In the genomic region with DNA sequence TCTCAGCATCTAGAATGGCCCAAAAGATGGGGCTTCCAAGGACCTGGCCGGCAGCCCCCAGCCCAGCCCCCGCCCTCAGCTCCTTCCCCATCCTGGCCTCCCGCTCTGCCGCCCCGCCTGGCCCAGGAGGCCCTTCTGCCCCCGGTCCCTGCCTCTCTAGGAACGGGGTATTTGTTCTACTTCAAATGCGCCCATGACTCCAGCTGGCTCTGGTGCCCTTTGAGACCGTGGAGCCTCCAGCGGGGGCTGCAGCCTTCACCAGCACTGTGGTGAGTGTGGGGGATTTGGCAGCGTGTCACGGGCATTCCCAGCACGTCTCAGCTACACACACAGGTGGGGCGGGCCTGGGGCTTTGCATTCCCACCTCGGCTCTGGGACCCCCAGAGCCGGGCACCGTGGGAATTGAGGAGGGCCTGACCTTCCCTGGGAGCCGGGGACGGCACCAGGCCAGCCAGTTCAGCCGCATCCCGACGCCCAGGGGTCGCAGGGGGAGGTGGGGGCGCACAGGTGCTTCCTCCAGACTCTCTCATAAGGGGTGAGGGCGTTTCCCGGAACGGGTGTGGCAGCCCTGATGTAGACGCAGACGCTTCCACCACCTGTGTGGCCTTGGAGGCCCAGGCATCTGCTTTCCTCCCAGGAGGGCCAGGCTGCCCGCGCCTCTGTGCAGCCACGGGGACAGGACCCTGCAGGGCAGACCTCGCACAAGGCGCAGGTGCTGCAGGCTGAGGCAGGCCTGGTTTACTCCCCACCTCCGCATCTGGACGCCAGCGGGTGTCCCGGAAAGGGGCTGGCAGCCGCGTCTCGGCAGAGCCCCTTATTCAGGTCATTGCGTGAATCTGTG, we compare ENCODE assay signal across 23 cellular contexts. TPM values are rescaled to one million over a fixed set of nuclear protein-coding genes. Genes with fewer than 3 reads are reported as not detected.
DNase-seq lines count a peak whose midpoint lies in the region; ATAC-seq and TF ChIP-seq lines count a peak whose summit lies in the region.
"Had no signal": no experiment of that assay in that cellular context is flagged by ENCODE, and none has a peak within 500 bp of the region (broad histone marks: within the 10 kb centered on the region; RNA-seq: fewer than 3 reads in every experiment).

No MANE protein-coding gene starts in this region.

- no peak for TF ChIP-seq CTCF in endodermal cell (conservative IDR thresholded peaks at IDR 0.05)
- TF ChIP-seq CTCF in GM20000 (IDR thresholded peaks at IDR 0.05; ENCODE audit: extremely low read depth, missing control alignments), result no peak

- no peaks in the 10 kb centered on the region for H3K36me3 ChIP-seq in endodermal cell (ENCODE audit: control insufficient read depth, insufficient read depth, low read length)
- H3K36me3 ChIP-seq: thoracic aorta had no signal

- no peak overlapping the region for H3K4me3 ChIP-seq in endodermal cell (ENCODE audit: low read length)
- H3K4me3 ChIP-seq: thoracic aorta had no signal

- CTCF ChIA-PET in activated CD4-positive, alpha-beta T cell treated with anti-CD3 and anti-CD28 coated beads for 36 hours (lab: Charles Lee), result no interaction called here

- H3K27ac ChIP-seq in endodermal cell (ENCODE audit: low read depth, low read length), result no peak overlapping the region
- H3K27ac ChIP-seq: KMS-11, thoracic aorta had no signal

- peaks cover 13% of the 10 kb centered on the region for H3K9me3 ChIP-seq in endodermal cell (ENCODE audit: control insufficient read depth, low read length)

- no peaks in the 10 kb centered on the region for H3K27me3 ChIP-seq in endodermal cell (ENCODE audit: control insufficient read depth, insufficient read depth, low read length, poor library complexity, severe bottlenecking)

- H3K9me3 Mint-ChIP-seq in activated CD4-positive, alpha-beta T cell treated with anti-CD3 and anti-CD28 coated beads for 36 hours (ENCODE audit: low read depth), result peaks cover 12% of the 10 kb centered on the region
- peaks cover 21% of the 10 kb centered on the region for H3K9me3 Mint-ChIP-seq in endodermal cell

- intact Hi-C loops in activated CD4-positive, alpha-beta T cell treated with anti-CD3 and anti-CD28 coated beads for 36 hours (cut with DNase I, micrococcal nuclease), result no loop called here
- intact Hi-C loops in posterior vena cava (cut with DNase I), result no loop called here

- H3K9ac ChIP-seq in endodermal cell (ENCODE audit: extremely low read depth, low read length, poor library complexity, severe bottlenecking), result no peak overlapping the region
- H3K9ac ChIP-seq: KMS-11 had no signal

- 91 to 93% methylated on average over 22 to 42 of the region's 42 CpGs for WGBS in endodermal cell (ENCODE audit: insufficient coverage in 1 of 2, insufficient read length in 1 of 2), 2 experiments

- peak; percentile 1 for DNase-seq in activated CD4-positive, alpha-beta T cell treated with anti-CD3 and anti-CD28 coated beads for 36 hours
- DNase-seq in activated CD4-positive, alpha-beta T cell treated with anti-CD3 and anti-CD28 coated beads, Interleukin-2, amount 50 U/mL, for 48 hours, result no peak
- DNase-seq in COR-L47 (lab: John Stamatoyannopoulos, UW) (peak; percentile 39), endodermal cell (peak; percentile 44), posterior vena cava (ENCODE audit: low spot score) (peak; percentile 66), kidney tubule cell (ENCODE audit: low spot score) (no peak), GM20000 (ENCODE audit: low spot score) (no peak)
- DNase-seq: 8988T; activated CD4-positive, alpha-beta T cell treated with anti-CD3 and anti-CD28 coated beads, Interleukin-2, amount 10 ng/mL, durations not matched to agents 24 days and 14 days; activated naive CD8-positive, alpha-beta T cell treated with anti-CD3 and anti-CD28 coated beads, Interleukin-2, amount 50 U/mL, for 24 hours; foreskin melanocyte; GF-D8; HFFc6; NCI-H2107 had no signal

- POLR2A ChIA-PET in activated CD4-positive, alpha-beta T cell treated with anti-CD3 and anti-CD28 coated beads for 36 hours (lab: Charles Lee), result no interaction called here

- H3K36me3 Mint-ChIP-seq in activated CD4-positive, alpha-beta T cell treated with anti-CD3 and anti-CD28 coated beads for 36 hours (ENCODE audit: low read depth), result no peaks in the 10 kb centered on the region
- H3K36me3 Mint-ChIP-seq in endodermal cell (ENCODE audit: low read depth), result peaks cover 5% of the 10 kb centered on the region

- ATAC-seq in activated CD4-positive, alpha-beta T cell treated with anti-CD3 and anti-CD28 coated beads for 36 hours, result no peak
- ATAC-seq in GM18909 (IDR thresholded peaks at IDR 0.05; ENCODE audit: poor library complexity, unreplicated experiment), result no peak
- ATAC-seq: activated naive CD8-positive, alpha-beta T cell treated with anti-CD3 and anti-CD28 coated beads, Interleukin-2, amount 50 U/mL, for 24 hours; Panc1 had no signal

- no peak overlapping the region for H3K27ac Mint-ChIP-seq in activated CD4-positive, alpha-beta T cell treated with anti-CD3 and anti-CD28 coated beads for 36 hours
- H3K27ac Mint-ChIP-seq in endodermal cell, result no peak overlapping the region
- H3K27ac Mint-ChIP-seq: activated CD4-positive, alpha-beta T cell treated with anti-CD3 and anti-CD28 coated beads, Interleukin-2, amount 10 ng/mL, durations not matched to agents 24 days and 14 days; activated naive CD8-positive, alpha-beta T cell treated with anti-CD3 and anti-CD28 coated beads, Interleukin-2, amount 50 U/mL, for 24 hours; HFFc6 had no signal

- H3K4me1 Mint-ChIP-seq in activated CD4-positive, alpha-beta T cell treated with anti-CD3 and anti-CD28 coated beads for 36 hours, result peaks cover 6% of the 10 kb centered on the region
- H3K4me1 Mint-ChIP-seq in endodermal cell, result peaks cover 5% of the 10 kb centered on the region
- H3K4me1 Mint-ChIP-seq: activated CD4-positive, alpha-beta T cell treated with anti-CD3 and anti-CD28 coated beads, Interleukin-2, amount 10 ng/mL, durations not matched to agents 24 days and 14 days had no signal

- H3K4me1 ChIP-seq in endodermal cell (ENCODE audit: control insufficient read depth, insufficient read depth, low read length), result no peaks in the 10 kb centered on the region

- no peaks in the 10 kb centered on the region for H3K27me3 Mint-ChIP-seq in activated CD4-positive, alpha-beta T cell treated with anti-CD3 and anti-CD28 coated beads for 36 hours
- peaks cover 1% of the 10 kb centered on the region for H3K27me3 Mint-ChIP-seq in endodermal cell (ENCODE audit: insufficient read depth)
- H3K27me3 Mint-ChIP-seq: activated naive CD8-positive, alpha-beta T cell treated with anti-CD3 and anti-CD28 coated beads, Interleukin-2, amount 50 U/mL, for 24 hours had no signal

- H3K4me3 Mint-ChIP-seq in activated CD4-positive, alpha-beta T cell treated with anti-CD3 and anti-CD28 coated beads for 36 hours, result no peak overlapping the region
- no peak overlapping the region for H3K4me3 Mint-ChIP-seq in endodermal cell
- H3K4me3 Mint-ChIP-seq: activated CD4-positive, alpha-beta T cell treated with anti-CD3 and anti-CD28 coated beads, Interleukin-2, amount 10 ng/mL, durations not matched to agents 24 days and 14 days; activated naive CD8-positive, alpha-beta T cell treated with anti-CD3 and anti-CD28 coated beads, Interleukin-2, amount 50 U/mL, for 24 hours; HFFc6 had no signal

RNA-seq across cellular contexts. Expression of gene ATP4B, which starts 0.9 kb away (rescaled TPM):
- total RNA-seq in activated CD4-positive, alpha-beta T cell treated with anti-CD3 and anti-CD28 coated beads for 36 hours, result not detected
- not detected for total RNA-seq in endodermal cell
- not detected for polyA plus RNA-seq in endodermal cell (2013, experiment 1 of 2)
- not detected for polyA plus RNA-seq in endodermal cell (2013, experiment 2 of 2)
- total RNA-seq in posterior vena cava, result not detected
- total RNA-seq: activated CD4-positive, alpha-beta T cell treated with anti-CD3 and anti-CD28 coated beads, Interleukin-2, amount 10 ng/mL, durations not matched to agents 24 days and 14 days; dermis microvascular lymphatic vessel endothelial cell; epithelial cell of proximal tubule; HFFc6; osteocyte; skeletal muscle tissue had no signal
- polyA plus RNA-seq: BJ had no signal

RNA-seq across cellular contexts. Expression of gene GRK1, which starts 10.0 kb away (rescaled TPM):
- total RNA-seq in activated CD4-positive, alpha-beta T cell treated with anti-CD3 and anti-CD28 coated beads for 36 hours, result under 1 TPM; 0.16 to 0.21 TPM
- 1 to 10 TPM; 1.7 to 2.5 TPM for total RNA-seq in endodermal cell
- 0.25 TPM for polyA plus RNA-seq in endodermal cell (2013, experiment 1 of 2)
- polyA plus RNA-seq in endodermal cell (2013, experiment 2 of 2), result 0.17 TPM
- not detected for total RNA-seq in posterior vena cava
- total RNA-seq: dermis microvascular lymphatic vessel endothelial cell, HFFc6, osteocyte, skeletal muscle tissue, thoracic aorta had no signal

Comparison
In these comparisons a context has a peak if more than half of its experiments do, and no peak if none do; other contexts are left out.
1. DNase-seq: peak in activated CD4-positive, alpha-beta T cell treated with anti-CD3 and anti-CD28 coated beads for 36 hours (single experiment), COR-L47 (single experiment), endodermal cell (single experiment) and posterior vena cava (single experiment); none in activated CD4-positive, alpha-beta T cell treated with anti-CD3 and anti-CD28 coated beads, Interleukin-2, amount 50 U/mL, for 48 hours (0 of 2), kidney tubule cell (single experiment) and GM20000 (single experiment).